1 cellular context compared by ENCODE assay signal in the genomic region with DNA sequence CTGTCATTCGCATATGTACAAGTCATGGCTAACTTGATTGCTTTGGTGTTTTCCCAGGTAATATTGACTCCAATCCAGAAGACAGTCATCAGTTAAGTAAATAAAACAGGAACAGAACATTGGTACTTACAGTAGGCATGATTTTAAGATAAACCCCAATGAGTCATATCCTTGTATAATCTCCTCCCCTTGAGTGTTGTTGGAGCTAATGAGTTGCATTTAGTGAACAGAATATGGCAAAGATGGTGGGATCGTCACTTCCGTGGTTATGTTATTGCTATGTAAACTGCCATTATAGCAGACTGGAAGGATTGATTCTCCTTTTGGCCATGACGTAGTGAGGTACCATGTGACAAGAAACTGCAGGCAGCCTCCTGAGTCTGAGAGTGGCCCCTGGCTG.
TF ChIP-seq lines count a peak whose summit lies in the region.

No MANE protein-coding gene starts in this region.

TF ChIP-seq in IMR-90, 13 proteins besides CTCF, POLR2A, EP300 and RAD21 (continued from another document):
- TF ChIP-seq, protein P1, sequence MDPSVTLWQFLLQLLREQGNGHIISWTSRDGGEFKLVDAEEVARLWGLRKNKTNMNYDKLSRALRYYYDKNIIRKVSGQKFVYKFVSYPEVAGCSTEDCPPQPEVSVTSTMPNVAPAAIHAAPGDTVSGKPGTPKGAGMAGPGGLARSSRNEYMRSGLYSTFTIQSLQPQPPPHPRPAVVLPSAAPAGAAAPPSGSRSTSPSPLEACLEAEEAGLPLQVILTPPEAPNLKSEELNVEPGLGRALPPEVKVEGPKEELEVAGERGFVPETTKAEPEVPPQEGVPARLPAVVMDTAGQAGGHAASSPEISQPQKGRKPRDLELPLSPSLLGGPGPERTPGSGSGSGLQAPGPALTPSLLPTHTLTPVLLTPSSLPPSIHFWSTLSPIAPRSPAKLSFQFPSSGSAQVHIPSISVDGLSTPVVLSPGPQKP (IDR thresholded peaks at IDR 0.05; ENCODE audit: borderline replicate concordance, low read depth, low read length), result no peak
- TF ChIP-seq NFE2L2 (IDR thresholded peaks at IDR 0.05; ENCODE audit: low read depth, low read length) (no peak), MXI1 (IDR thresholded peaks at IDR 0.05; ENCODE audit: borderline replicate concordance, low read depth, low read length) (no peak), FOS (IDR thresholded peaks at IDR 0.05; ENCODE audit: low read depth, low read length) (no peak), RFX5 (IDR thresholded peaks at IDR 0.05; ENCODE audit: low read depth, low read length) (no peak), SMC3 (IDR thresholded peaks at IDR 0.05; ENCODE audit: low read depth, low read length) (no peak), MAZ (IDR thresholded peaks at IDR 0.05; ENCODE audit: borderline replicate concordance, low read depth, low read length) (no peak), CEBPB (IDR thresholded peaks at IDR 0.05; ENCODE audit: low read depth, low read length) (no peak)
